ENCODE assay signal across 12 cellular contexts in the genomic region with DNA sequence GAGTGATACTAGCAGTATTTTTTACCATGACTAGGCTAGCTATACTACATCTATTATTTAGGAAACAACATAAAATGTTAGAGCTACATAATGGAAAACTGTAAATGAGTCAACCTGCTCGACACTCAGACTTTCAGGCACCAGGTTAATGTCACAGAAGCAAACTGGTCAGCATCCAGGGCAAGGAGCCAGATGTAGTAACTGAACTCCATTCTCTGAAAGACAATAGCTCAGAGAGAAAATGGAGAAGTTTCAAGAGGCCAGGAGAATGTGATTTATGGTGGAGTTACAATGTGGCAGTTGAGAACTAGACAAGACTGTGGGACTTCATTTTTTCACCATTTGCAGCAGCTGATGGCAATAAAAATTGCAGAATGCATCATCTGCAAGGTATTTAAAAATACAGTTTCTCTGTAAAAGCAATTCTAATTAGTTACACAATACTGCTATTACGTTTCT.
DNase-seq lines count a peak whose midpoint lies in the region.
"Had no signal": no experiment of that assay in that cellular context is flagged by ENCODE, and none has a peak within 500 bp of the region (broad histone marks: within the 10 kb centered on the region; RNA-seq: fewer than 3 reads in every experiment).

No MANE protein-coding gene starts in this region.

- H3K23ac ChIP-seq in trophoblast cell (ENCODE audit: low read length): no peak overlapping the region

- H2BK120ac ChIP-seq in trophoblast cell (ENCODE audit: insufficient read depth, low read length, poor library complexity): no peak overlapping the region

- in situ Hi-C loops in HAP-1 (cut with MboI; ENCODE audit: low sequenced_read_pairs): no loop called here

- WGBS in trophoblast cell (ENCODE audit: extremely low coverage, insufficient coverage, insufficient read length): no CpG with 5 or more reads among the region's 2 CpGs

- H2BK5ac ChIP-seq in trophoblast cell (ENCODE audit: low read depth, low read length, poor library complexity): no peak overlapping the region

- no peak overlapping the region for H3K4ac ChIP-seq in trophoblast cell (ENCODE audit: low read depth, low read length)

- H4K12ac ChIP-seq in trophoblast cell (ENCODE audit: low read depth, low read length): no peak overlapping the region

- H4K91ac ChIP-seq in trophoblast cell (ENCODE audit: low read depth, low read length): no peak overlapping the region

- H2AK5ac ChIP-seq in trophoblast cell (ENCODE audit: low read length): no peak overlapping the region

- no peak overlapping the region for H3K4me2 ChIP-seq in trophoblast cell (ENCODE audit: low read length)

- no peak overlapping the region for H3K18ac ChIP-seq in trophoblast cell (ENCODE audit: low read length)

- no peak overlapping the region for H2AFZ ChIP-seq in trophoblast cell (ENCODE audit: insufficient read depth, low read length, poor library complexity)

- H3K9me3 ChIP-seq in HAP-1 (no peaks in the 10 kb centered on the region), trophoblast cell (ENCODE audit: insufficient read depth, low read depth, low read length) (peaks cover 6% of the 10 kb centered on the region)

- H3K4me1 ChIP-seq in HAP-1 (peaks cover 2% of the 10 kb centered on the region; the same call in 1 of the 2 replicates), trophoblast cell (ENCODE audit: control insufficient read depth in 1 of 2, insufficient read depth in 2 of 2, low read length in 2 of 2) (no peaks in the 10 kb centered on the region)

- no peak overlapping the region for H2BK12ac ChIP-seq in trophoblast cell (ENCODE audit: low read length)

- H3K36me3 ChIP-seq in HAP-1 (replicated peaks): no peaks in the 10 kb centered on the region
- peaks cover 4% of the 10 kb centered on the region in 2 experiments for H3K36me3 ChIP-seq in trophoblast cell (ENCODE audit: control insufficient read depth in 1 of 2, insufficient read depth in 2 of 2, low read length in 2 of 2)
- H3K36me3 ChIP-seq: neutrophil had no signal

- H3K14ac ChIP-seq in trophoblast cell (ENCODE audit: low read length): no peak overlapping the region

- H3K27ac ChIP-seq in trophoblast cell (ENCODE audit: low read depth, low read length): peak overlapping the region; percentile 47
- H3K27ac ChIP-seq: neutrophil had no signal

- no peak overlapping the region for H4K8ac ChIP-seq in trophoblast cell (ENCODE audit: low read depth, low read length)

- H3K79me1 ChIP-seq in trophoblast cell (ENCODE audit: low read length): peaks cover 4% of the 10 kb centered on the region

- H3K27me3 ChIP-seq in HAP-1 (ENCODE audit: low read depth): no peaks in the 10 kb centered on the region
- no peaks in the 10 kb centered on the region for H3K27me3 ChIP-seq in trophoblast cell (ENCODE audit: insufficient read depth, low read length)
- H3K27me3 ChIP-seq: neutrophil had no signal

- DNase-seq in HAP-1 (ENCODE audit: low spot score in 2 of 2): peak; percentile 59 to 79
- peak; percentile 17 for DNase-seq in NCI-H2029 treated with DMSO at 0.1 percent for 48 hours (lab: John Stamatoyannopoulos, UW)
- peak; percentile 21 for DNase-seq in amniotic stem cell (lab: John Stamatoyannopoulos, UW)
- DNase-seq in trophoblast cell: no peak
- DNase-seq in NCI-H1436 treated with DMSO at 0.1 percent for 48 hours (lab: John Stamatoyannopoulos, UW): no peak
- no peak for DNase-seq in ureter (ENCODE audit: low spot score)
- no peak for DNase-seq in NCI-H1694 treated with DMSO at 0.1 percent for 48 hours (lab: John Stamatoyannopoulos, UW)
- DNase-seq: activated gamma-delta T cell, H9, Kasumi-1 had no signal

- H3K4me3 ChIP-seq in HAP-1: no peak overlapping the region
- H3K4me3 ChIP-seq in trophoblast cell (ENCODE audit: low read depth, low read length): no peak overlapping the region
- H3K4me3 ChIP-seq: GM12878 had no signal

- no peak overlapping the region for H3K9ac ChIP-seq in trophoblast cell (ENCODE audit: low read length)

- no peaks in the 10 kb centered on the region for H3K79me2 ChIP-seq in trophoblast cell (ENCODE audit: control insufficient read depth, insufficient read depth, low read length, poor library complexity)

Comparison
In these comparisons a context has a peak if more than half of its experiments do, and no peak if none do; other contexts are left out.
1. DNase-seq: peak in HAP-1 (2 of 2), NCI-H2029 treated with DMSO at 0.1 percent for 48 hours (single experiment) and amniotic stem cell (single experiment); none in trophoblast cell (0 of 2), NCI-H1436 treated with DMSO at 0.1 percent for 48 hours (single experiment), ureter (single experiment) and NCI-H1694 treated with DMSO at 0.1 percent for 48 hours (single experiment).